13 cellular contexts compared by ENCODE assay signal in the genomic region with DNA sequence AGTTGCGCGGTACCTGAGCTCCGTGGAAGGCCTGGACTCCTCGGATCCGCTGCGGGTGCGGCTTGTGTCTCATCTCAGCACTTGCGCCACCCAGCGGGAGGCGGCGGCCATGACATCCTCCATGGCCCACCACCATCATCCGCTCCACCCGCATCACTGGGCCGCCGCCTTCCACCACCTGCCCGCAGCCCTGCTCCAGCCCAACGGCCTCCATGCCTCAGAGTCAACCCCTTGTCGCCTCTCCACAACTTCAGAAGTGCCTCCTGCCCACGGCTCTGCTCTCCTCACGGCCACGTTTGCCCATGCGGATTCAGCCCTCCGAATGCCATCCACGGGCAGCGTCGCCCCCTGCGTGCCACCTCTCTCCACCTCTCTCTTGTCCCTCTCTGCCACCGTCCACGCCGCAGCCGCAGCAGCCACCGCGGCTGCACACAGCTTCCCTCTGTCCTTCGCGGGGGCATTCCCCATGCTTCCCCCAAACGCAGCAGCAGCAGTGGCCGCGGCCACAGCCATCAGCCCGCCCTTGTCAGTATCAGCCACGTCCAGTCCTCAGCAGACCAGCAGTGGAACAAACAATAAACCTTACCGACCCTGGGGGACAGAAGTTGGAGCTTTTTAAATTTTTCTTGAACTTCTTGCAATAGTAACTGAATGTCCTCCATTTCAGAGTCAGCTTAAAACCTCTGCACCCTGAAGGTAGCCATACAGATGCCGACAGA. TPM values are rescaled to one million over a fixed set of nuclear protein-coding genes. Genes with fewer than 3 reads are reported as not detected.
A peak's percentile ranks its signal among the peaks of the same experiment; 100 is the strongest.
DNase-seq lines count a peak whose midpoint lies in the region; ATAC-seq and TF ChIP-seq lines count a peak whose summit lies in the region.
"Had no signal": no experiment of that assay in that cellular context is flagged by ENCODE, and none has a peak within 500 bp of the region (broad histone marks: within the 10 kb centered on the region; RNA-seq: fewer than 3 reads in every experiment).

No MANE protein-coding gene starts in this region.

- no peak for ATAC-seq in gastrocnemius medialis
- no peak for ATAC-seq in HG02588 (IDR thresholded peaks at IDR 0.05; ENCODE audit: unreplicated experiment)

- in situ Hi-C loops in brain microvascular endothelial cell (cut with HindIII; ENCODE audit: low pct_ligation_motif_present, low sequenced_read_pairs) = no loop called here
- in situ Hi-C loops in gastrocnemius medialis (cut with MboI; ENCODE audit: low sequenced_read_pairs in 4 of 4) = loop anchor here (5.0 to 25.0 kb wide), 5 partner anchors 165 to 597 kb away; partner anchors contain the start of gene TPD52L1 (in 3 of the 4)

- H2BK120ac ChIP-seq in mesenchymal stem cell (ENCODE audit: low read depth, low read length) = no peak overlapping the region

- H3K4me3 ChIP-seq in BLaER1 (peak overlapping the region; percentile 59), H7 (ENCODE audit: insufficient read depth, low read depth, low read length) (no peak overlapping the region), brain microvascular endothelial cell (ENCODE audit: low read depth, low read length) (peak overlapping the region; percentile 52), mesenchymal stem cell (ENCODE audit: insufficient read depth in 1 of 2, low read depth in 1 of 2, low read length in 2 of 2) (no peak overlapping the region), gastrocnemius medialis (no peak overlapping the region)
- H3K4me3 ChIP-seq: tibial nerve had no signal

- no peak overlapping the region for H3K4ac ChIP-seq in mesenchymal stem cell (ENCODE audit: low read depth in 1 of 2, low read length in 2 of 2)

- no peak overlapping the region for H2BK12ac ChIP-seq in mesenchymal stem cell (ENCODE audit: low read length in 2 of 2)

- peak; percentile 84 for DNase-seq in H7
- peak; percentile 51 for DNase-seq in brain microvascular endothelial cell
- no peak for DNase-seq in mesenchymal stem cell
- DNase-seq in gastrocnemius medialis = no peak
- no peak for DNase-seq in germinal center (ENCODE audit: low spot score)
- DNase-seq in central memory CD4-positive, alpha-beta T cell = no peak
- DNase-seq: activated CD8-positive, alpha-beta memory T cell treated with anti-CD3 and anti-CD28 coated beads for 24 hours; NCI-H1930; SHP77 treated with DMSO at 0.1 percent for 48 hours; stimulated activated CD4-positive, alpha-beta T cell treated with anti-CD3 and anti-CD28 coated beads, Interleukin-4, amount 100 ng/mL, for 1 hour had no signal

- H3K4me2 ChIP-seq in BLaER1 = peak overlapping the region; percentile 82
- H3K4me2 ChIP-seq in mesenchymal stem cell (ENCODE audit: low read length, poor library complexity, severe bottlenecking) = no peak overlapping the region

- H2AFZ ChIP-seq in mesenchymal stem cell (ENCODE audit: low read depth, low read length) = no peak overlapping the region

- no peaks in the 10 kb centered on the region for H3K79me1 ChIP-seq in mesenchymal stem cell (replicated peaks; ENCODE audit: low read length, poor library complexity, severe bottlenecking)

- TF ChIP-seq POLR2A in gastrocnemius medialis (IDR thresholded peaks at IDR 0.05) = no peak

- H2BK15ac ChIP-seq in mesenchymal stem cell (ENCODE audit: low read depth, poor library complexity, severe bottlenecking) = no peak overlapping the region

- no peak overlapping the region for H3K23ac ChIP-seq in mesenchymal stem cell (ENCODE audit: low read length in 2 of 2)

- intact Hi-C loops in gastrocnemius medialis (cut with DNase I; ENCODE audit: low total_unique reads) = no loop called here

- 82% methylated on average over 42 of the region's 42 CpGs for WGBS in mesenchymal stem cell

- no peaks in the 10 kb centered on the region for H3K9me3 ChIP-seq in BLaER1
- no peaks in the 10 kb centered on the region for H3K9me3 ChIP-seq in mesenchymal stem cell (ENCODE audit: control insufficient read depth, low read length)
- H3K9me3 ChIP-seq in gastrocnemius medialis = no peaks in the 10 kb centered on the region
- H3K9me3 ChIP-seq: tibial nerve had no signal

- H3K14ac ChIP-seq in mesenchymal stem cell (ENCODE audit: low read length in 2 of 2) = peak overlapping the region in 1 of 2 experiments; percentile 45

- H3K18ac ChIP-seq in mesenchymal stem cell (ENCODE audit: low read depth in 1 of 2, low read length in 2 of 2) = no peak overlapping the region

- H3K9ac ChIP-seq in BLaER1 (no peak overlapping the region; the same call in 1 of the 2 replicates), mesenchymal stem cell (ENCODE audit: low read length) (no peak overlapping the region)

- no peaks in the 10 kb centered on the region for H4K20me1 ChIP-seq in BLaER1

- H3K27ac ChIP-seq in BLaER1 (peak overlapping the region; percentile 39), brain microvascular endothelial cell (no peak overlapping the region), mesenchymal stem cell (ENCODE audit: low read length, poor library complexity, severe bottlenecking) (no peak overlapping the region), gastrocnemius medialis (peak overlapping the region in 1 of 4 donors; percentile 35)
- H3K27ac ChIP-seq: tibial nerve had no signal

- H4K8ac ChIP-seq in mesenchymal stem cell (ENCODE audit: low read length) = peak overlapping the region; percentile 52

- TF ChIP-seq CTCF in brain microvascular endothelial cell (IDR thresholded peaks at IDR 0.05; ENCODE audit: low read depth, low read length, missing control alignments) = peak; percentile 82
- TF ChIP-seq CTCF in gastrocnemius medialis (IDR thresholded peaks at IDR 0.05 in 4 of 5, conservative IDR thresholded peaks at IDR 0.05 in 1 of 5) = no peak

- no peaks in the 10 kb centered on the region for H3K27me3 ChIP-seq in BLaER1
- H3K27me3 ChIP-seq in H7 (ENCODE audit: control insufficient read depth, insufficient read depth, low read length) = no peaks in the 10 kb centered on the region
- H3K27me3 ChIP-seq in brain microvascular endothelial cell (replicated peaks) = no peaks in the 10 kb centered on the region
- H3K27me3 ChIP-seq in mesenchymal stem cell (ENCODE audit: control insufficient read depth in 1 of 2, insufficient read depth in 1 of 2, low read length in 2 of 2) = peaks cover 0 to 6% of the 10 kb centered on the region in 2 experiments
- H3K27me3 ChIP-seq in gastrocnemius medialis = no peaks in the 10 kb centered on the region

- H3K4me1 ChIP-seq in BLaER1 (peaks cover 28% of the 10 kb centered on the region), mesenchymal stem cell (ENCODE audit: control insufficient read depth, insufficient read depth, low read depth, low read length) (no peaks in the 10 kb centered on the region), gastrocnemius medialis (peaks cover 0 to 4% of the 10 kb centered on the region in 2 donors)
- H3K4me1 ChIP-seq: tibial nerve had no signal

- no peak overlapping the region for H2BK5ac ChIP-seq in mesenchymal stem cell (ENCODE audit: low read depth, low read length, poor library complexity, severe bottlenecking)

- no peak overlapping the region for H2AK5ac ChIP-seq in mesenchymal stem cell (ENCODE audit: low read length, severe bottlenecking)

- H3K36me3 ChIP-seq in BLaER1 (no peaks in the 10 kb centered on the region), H7 (replicated peaks; ENCODE audit: control insufficient read depth, insufficient read depth, low read length) (peaks cover 30% of the 10 kb centered on the region), brain microvascular endothelial cell (replicated peaks) (no peaks in the 10 kb centered on the region), mesenchymal stem cell (ENCODE audit: control insufficient read depth in 1 of 2, insufficient read depth in 2 of 2, low read depth in 1 of 2, low read length in 2 of 2) (peaks cover 0 to 5% of the 10 kb centered on the region in 2 experiments), gastrocnemius medialis (peaks cover 0 to 28% of the 10 kb centered on the region in 2 donors)

- peak overlapping the region; percentile 52 for H4K91ac ChIP-seq in mesenchymal stem cell (ENCODE audit: low read length)

RNA-seq across cellular contexts. Expression of gene HEY2, which starts 9.9 kb away (rescaled TPM):
- total RNA-seq in H7 (2014; rRNA removed; shearing (Covaris generic)) = 19.3 and 30.4 TPM in 2 replicates
- polyA plus RNA-seq in mesenchymal stem cell (2013, experiment 1 of 2) = 0.29 TPM
- polyA plus RNA-seq in mesenchymal stem cell (2013, experiment 2 of 2) = 0.25 TPM
- total RNA-seq in gastrocnemius medialis = 1 to 10 TPM; 5.9 to 9.0 (median 7.4) TPM

RNA-seq across cellular contexts. Expression of gene NCOA7, which starts 31.4 kb away (rescaled TPM):
- total RNA-seq in H7 (2014; rRNA removed; shearing (Covaris generic)) = 3.0 and 4.1 TPM in 2 replicates
- polyA plus RNA-seq in mesenchymal stem cell (2013, experiment 1 of 2) = 22.8 TPM
- polyA plus RNA-seq in mesenchymal stem cell (2013, experiment 2 of 2) = 21.7 TPM
- total RNA-seq in gastrocnemius medialis = 1 to 10 TPM; 7.0 to 9.5 (median 9.2) TPM

Comparison
In these comparisons a context has a peak if more than half of its experiments do, and no peak if none do; other contexts are left out.
1. H3K4me3 ChIP-seq: peak in BLaER1 (single experiment) and brain microvascular endothelial cell (single experiment); none in H7 (single experiment), mesenchymal stem cell (0 of 2) and gastrocnemius medialis (0 of 4).
2. DNase-seq: peak in H7 (single experiment) and brain microvascular endothelial cell (single experiment); none in mesenchymal stem cell (single experiment), gastrocnemius medialis (0 of 2), germinal center (single experiment) and central memory CD4-positive, alpha-beta T cell (single experiment).